ENCODE assay signal across 1 cellular context in genomic region chr22:17628304-17629166, GRCh38.
TF ChIP-seq lines count a peak whose summit lies in the region.

TSS of gene ATP6V1E1 (minus strand) at chr22:17628749. CDS start at chr22:17628635, 114 bp downstream.

TF ChIP-seq in K562, 482 proteins besides CTCF, POLR2A, EP300 and RAD21 (continued from another document and continues in another):
- TF ChIP-seq RBBP5 (IDR thresholded peaks at IDR 0.05; ENCODE audit: borderline replicate concordance, insufficient read depth, low read length, poor library complexity, severe bottlenecking) (peak; percentile 98), KLF1 (tag; IDR thresholded peaks at IDR 0.05) (no peak; the same call in 1 of the 2 replicates), NONO (IDR thresholded peaks at IDR 0.05; ENCODE audit: low read depth in 2 of 2, low read length in 1 of 2) (peak in 1 of 2 experiments; percentile 61; a peak in 1 of 4 replicates), STAT5A (IDR thresholded peaks at IDR 0.05; ENCODE audit: borderline replicate concordance, low read length) (0 out of 2 replicates have a peak, but pooled peaks have one; percentile 23), CBX1 (IDR thresholded peaks at IDR 0.05; ENCODE audit: low read depth) (no peak), ZNF449 (CRISPR knock-in tag; IDR thresholded peaks at IDR 0.05) (no peak), ZNF436 (CRISPR knock-in tag; IDR thresholded peaks at IDR 0.05) (no peak), SREBF1 (IDR thresholded peaks at IDR 0.05; ENCODE audit: borderline replicate concordance, low read depth, low read length) (no peak), ZMIZ1 (IDR thresholded peaks at IDR 0.05; ENCODE audit: low read depth in 2 of 2, low read length in 2 of 2) (no peak), RCOR1 (IDR thresholded peaks at IDR 0.05; ENCODE audit: borderline replicate concordance in 1 of 2, low read depth in 2 of 2, low read length in 2 of 2) (no peak; a peak in 2 of 4 replicates), POLR2G (IDR thresholded peaks at IDR 0.05; ENCODE audit: low read depth, low read length) (peak; percentile 71), HSF4 (CRISPR knock-in tag; IDR thresholded peaks at IDR 0.05; ENCODE audit: borderline replicate concordance) (no peak), BRD9 (IDR thresholded peaks at IDR 0.05; ENCODE audit: low read depth, partially characterized antibody) (peak; percentile 93), ZNF512 (tag; IDR thresholded peaks at IDR 0.05) (no peak), ZNF354B (CRISPR knock-in tag; IDR thresholded peaks at IDR 0.05) (no peak), KDM2B (CRISPR knock-in tag; IDR thresholded peaks at IDR 0.05) (no peak), MCM7 (IDR thresholded peaks at IDR 0.05) (no peak), PPARD (CRISPR knock-in tag; IDR thresholded peaks at IDR 0.05) (no peak), RNF219 (CRISPR knock-in tag; IDR thresholded peaks at IDR 0.05) (no peak), FOXM1 (IDR thresholded peaks at IDR 0.05; ENCODE audit: low read depth) (peak; percentile 70), FOXM1 (CRISPR knock-in tag; IDR thresholded peaks at IDR 0.05; ENCODE audit: low read depth) (no peak), SIN3A (IDR thresholded peaks at IDR 0.05; ENCODE audit: borderline replicate concordance in 2 of 2, control insufficient read depth in 1 of 2, low read depth in 2 of 2, low read length in 2 of 2) (peak; percentile 92 to 93; a peak in 3 of 4 replicates), HDAC2 (IDR thresholded peaks at IDR 0.05) (0 out of 2 replicates have a peak, but pooled peaks have one; percentile 54), TBL1XR1 (IDR thresholded peaks at IDR 0.05; ENCODE audit: low read length in 2 of 2) (0 out of 4 replicates have a peak, but pooled peaks of 1 of the 2 experiments have one; percentile 34), MBD2 (IDR thresholded peaks at IDR 0.05; ENCODE audit: borderline replicate concordance, low read depth) (peak; percentile 60), CBX8 (IDR thresholded peaks at IDR 0.05; ENCODE audit: borderline replicate concordance, extremely low read depth, low read depth, low read length, poor library complexity, severe bottlenecking) (no peak), PTRF (tag; IDR thresholded peaks at IDR 0.05) (no peak), ZNF174 (CRISPR knock-in tag; IDR thresholded peaks at IDR 0.05) (no peak), BCL6 (CRISPR knock-in tag; IDR thresholded peaks at IDR 0.05) (peak; percentile 25; the same call in 1 of the 2 replicates), RUNX1 (IDR thresholded peaks at IDR 0.05; ENCODE audit: low read depth) (no peak), ZNF785 (CRISPR knock-in tag; IDR thresholded peaks at IDR 0.05) (no peak), FOSL1 (tag; conservative IDR thresholded peaks at IDR 0.05) (no peak; the same call in none of the 2 replicates), NCOR1 (IDR thresholded peaks at IDR 0.05) (no peak; the same call in 1 of the 2 replicates)
- TF ChIP-seq, protein P1, sequence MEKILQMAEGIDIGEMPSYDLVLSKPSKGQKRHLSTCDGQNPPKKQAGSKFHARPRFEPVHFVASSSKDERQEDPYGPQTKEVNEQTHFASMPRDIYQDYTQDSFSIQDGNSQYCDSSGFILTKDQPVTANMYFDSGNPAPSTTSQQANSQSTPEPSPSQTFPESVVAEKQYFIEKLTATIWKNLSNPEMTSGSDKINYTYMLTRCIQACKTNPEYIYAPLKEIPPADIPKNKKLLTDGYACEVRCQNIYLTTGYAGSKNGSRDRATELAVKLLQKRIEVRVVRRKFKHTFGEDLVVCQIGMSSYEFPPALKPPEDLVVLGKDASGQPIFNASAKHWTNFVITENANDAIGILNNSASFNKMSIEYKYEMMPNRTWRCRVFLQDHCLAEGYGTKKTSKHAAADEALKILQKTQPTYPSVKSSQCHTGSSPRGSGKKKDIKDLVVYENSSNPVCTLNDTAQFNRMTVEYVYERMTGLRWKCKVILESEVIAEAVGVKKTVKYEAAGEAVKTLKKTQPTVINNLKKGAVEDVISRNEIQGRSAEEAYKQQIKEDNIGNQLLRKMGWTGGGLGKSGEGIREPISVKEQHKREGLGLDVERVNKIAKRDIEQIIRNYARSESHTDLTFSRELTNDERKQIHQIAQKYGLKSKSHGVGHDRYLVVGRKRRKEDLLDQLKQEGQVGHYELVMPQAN (IDR thresholded peaks at IDR 0.05; ENCODE audit: borderline replicate concordance): peak; percentile 90
- TF ChIP-seq, protein P2, sequence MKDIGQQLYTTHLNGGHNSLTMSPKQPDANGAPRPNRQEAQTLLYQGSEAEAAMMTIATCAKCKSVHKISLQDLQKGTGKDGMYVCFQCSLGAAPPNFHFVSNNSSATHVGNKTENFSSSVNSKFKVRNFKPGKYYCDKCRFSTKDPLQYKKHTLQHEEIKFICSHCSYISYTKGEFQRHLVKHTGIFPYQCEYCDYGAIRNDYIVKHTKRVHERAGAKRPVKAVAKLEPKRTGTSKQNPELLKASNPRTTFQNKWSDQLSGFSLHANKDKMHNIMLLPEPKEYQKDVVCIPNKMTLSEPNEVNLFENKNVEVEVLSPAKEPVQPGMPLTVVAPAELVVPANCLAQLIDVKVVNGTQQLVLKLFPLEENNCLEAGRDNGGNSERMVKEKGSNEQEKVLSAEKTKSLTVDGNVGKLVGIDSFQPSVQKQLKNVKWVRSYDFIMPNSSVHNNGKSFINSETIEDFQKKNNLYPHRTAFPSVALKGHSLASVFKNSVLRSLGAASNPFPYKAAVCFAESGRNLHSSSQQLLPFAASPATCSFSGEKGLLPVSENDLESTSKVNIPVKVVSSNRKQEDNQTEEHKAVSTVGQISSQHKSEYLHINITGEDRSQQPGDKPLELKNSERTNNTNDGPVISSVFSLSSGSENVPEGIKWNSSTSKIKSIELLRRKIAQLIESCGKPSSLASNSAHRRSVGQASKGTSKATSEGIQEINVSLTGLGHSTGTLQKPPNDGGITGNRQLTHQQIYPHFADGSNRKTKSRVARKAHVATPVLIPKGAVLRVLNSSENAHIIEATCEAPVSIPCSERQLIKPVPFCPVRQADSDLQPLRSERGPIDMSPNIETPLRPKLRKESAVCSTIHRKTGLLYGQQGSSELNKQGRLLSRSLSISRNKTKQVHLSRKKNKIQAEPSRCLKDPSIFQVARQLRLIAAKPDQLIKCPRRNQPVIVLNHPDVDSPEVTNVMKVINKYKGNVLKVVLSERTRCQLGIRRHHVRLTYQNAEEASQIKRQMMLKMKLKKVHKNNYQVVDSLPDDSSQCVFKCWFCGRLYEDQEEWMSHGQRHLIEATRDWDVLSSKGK (CRISPR knock-in tag; IDR thresholded peaks at IDR 0.05): no peak
- TF ChIP-seq, protein P3, sequence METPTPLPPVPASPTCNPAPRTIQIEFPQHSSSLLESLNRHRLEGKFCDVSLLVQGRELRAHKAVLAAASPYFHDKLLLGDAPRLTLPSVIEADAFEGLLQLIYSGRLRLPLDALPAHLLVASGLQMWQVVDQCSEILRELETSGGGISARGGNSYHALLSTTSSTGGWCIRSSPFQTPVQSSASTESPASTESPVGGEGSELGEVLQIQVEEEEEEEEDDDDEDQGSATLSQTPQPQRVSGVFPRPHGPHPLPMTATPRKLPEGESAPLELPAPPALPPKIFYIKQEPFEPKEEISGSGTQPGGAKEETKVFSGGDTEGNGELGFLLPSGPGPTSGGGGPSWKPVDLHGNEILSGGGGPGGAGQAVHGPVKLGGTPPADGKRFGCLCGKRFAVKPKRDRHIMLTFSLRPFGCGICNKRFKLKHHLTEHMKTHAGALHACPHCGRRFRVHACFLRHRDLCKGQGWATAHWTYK (CRISPR knock-in tag; IDR thresholded peaks at IDR 0.05): 0 out of 2 replicates have a peak, but pooled peaks have one; percentile 34
- TF ChIP-seq, protein P4, sequence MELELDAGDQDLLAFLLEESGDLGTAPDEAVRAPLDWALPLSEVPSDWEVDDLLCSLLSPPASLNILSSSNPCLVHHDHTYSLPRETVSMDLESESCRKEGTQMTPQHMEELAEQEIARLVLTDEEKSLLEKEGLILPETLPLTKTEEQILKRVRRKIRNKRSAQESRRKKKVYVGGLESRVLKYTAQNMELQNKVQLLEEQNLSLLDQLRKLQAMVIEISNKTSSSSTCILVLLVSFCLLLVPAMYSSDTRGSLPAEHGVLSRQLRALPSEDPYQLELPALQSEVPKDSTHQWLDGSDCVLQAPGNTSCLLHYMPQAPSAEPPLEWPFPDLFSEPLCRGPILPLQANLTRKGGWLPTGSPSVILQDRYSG (tag; conservative IDR thresholded peaks at IDR 0.05; ENCODE audit: low read depth): no peak
- TF ChIP-seq, protein P5, sequence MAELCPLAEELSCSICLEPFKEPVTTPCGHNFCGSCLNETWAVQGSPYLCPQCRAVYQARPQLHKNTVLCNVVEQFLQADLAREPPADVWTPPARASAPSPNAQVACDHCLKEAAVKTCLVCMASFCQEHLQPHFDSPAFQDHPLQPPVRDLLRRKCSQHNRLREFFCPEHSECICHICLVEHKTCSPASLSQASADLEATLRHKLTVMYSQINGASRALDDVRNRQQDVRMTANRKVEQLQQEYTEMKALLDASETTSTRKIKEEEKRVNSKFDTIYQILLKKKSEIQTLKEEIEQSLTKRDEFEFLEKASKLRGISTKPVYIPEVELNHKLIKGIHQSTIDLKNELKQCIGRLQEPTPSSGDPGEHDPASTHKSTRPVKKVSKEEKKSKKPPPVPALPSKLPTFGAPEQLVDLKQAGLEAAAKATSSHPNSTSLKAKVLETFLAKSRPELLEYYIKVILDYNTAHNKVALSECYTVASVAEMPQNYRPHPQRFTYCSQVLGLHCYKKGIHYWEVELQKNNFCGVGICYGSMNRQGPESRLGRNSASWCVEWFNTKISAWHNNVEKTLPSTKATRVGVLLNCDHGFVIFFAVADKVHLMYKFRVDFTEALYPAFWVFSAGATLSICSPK (IDR thresholded peaks at IDR 0.05; ENCODE audit: borderline replicate concordance): no peak
